In the genomic region with DNA sequence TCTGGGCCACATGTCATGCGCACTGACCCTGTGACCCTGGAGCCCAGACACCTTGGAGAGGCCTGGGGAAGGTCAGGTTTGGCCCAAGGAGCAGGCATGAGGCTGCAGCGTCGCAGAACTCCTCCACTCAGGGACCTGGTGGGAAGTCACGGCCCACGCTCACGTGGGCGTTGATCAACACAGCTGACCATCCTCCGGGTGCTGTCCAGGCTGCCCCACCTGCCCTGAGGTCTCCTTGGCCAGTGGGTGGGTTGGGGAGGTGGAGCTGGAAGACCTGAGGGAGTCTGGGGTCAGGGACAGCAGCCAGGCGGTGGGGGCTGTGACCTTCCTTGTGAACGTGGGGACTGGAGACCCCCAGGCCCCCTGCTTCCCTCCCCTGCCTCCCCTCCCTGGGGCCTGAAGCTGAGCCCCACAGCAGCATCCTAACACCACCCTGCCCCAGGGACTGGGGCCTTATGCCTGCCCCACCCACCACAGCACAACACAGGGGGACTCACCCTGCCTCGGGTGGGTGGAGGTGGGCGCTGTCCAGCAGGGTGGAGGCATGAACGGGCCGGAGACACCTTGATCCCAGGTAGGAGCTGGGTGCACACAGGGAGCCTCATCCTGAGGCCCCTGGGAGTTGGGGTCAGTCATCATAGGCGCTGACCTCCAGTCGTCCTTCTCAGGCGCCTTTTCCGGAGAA, we compare ENCODE assay signal across 34 cellular contexts. TPM values are rescaled to one million over a fixed set of nuclear protein-coding genes. Genes with fewer than 3 reads are reported as not detected.
"Had no signal": no experiment of that assay in that cellular context is flagged by ENCODE, and none has a peak within 500 bp of the region (broad histone marks: within the 10 kb centered on the region; RNA-seq: fewer than 3 reads in every experiment).

No MANE protein-coding gene starts in this region.

- H3K9me3 ChIP-seq: adrenal gland, body of pancreas, esophagus muscularis mucosa, gastrocnemius medialis, heart left ventricle had no signal

- H3K27me3 ChIP-seq: foreskin keratinocyte had no signal

- H3K36me3 Mint-ChIP-seq: activated naive CD8-positive, alpha-beta T cell; WTC11 had no signal

- H3K4me1 ChIP-seq: adrenal gland, esophagus muscularis mucosa, foreskin keratinocyte, gastrocnemius medialis, heart left ventricle had no signal

- DNase-seq: activated CD4-positive, alpha-beta T cell treated with anti-CD3 and anti-CD28 coated beads for 1 hour; activated CD4-positive, alpha-beta T cell treated with anti-CD3 and anti-CD28 coated beads for 4 hours; activated CD4-positive, alpha-beta T cell treated with anti-CD3 and anti-CD28 coated beads, Interleukin-2, amount 10 ng/mL, durations not matched to agents 7 days and 5 days; activated CD4-positive, alpha-beta T cell treated with anti-CD3 and anti-CD28 coated beads, Interleukin-2, amount 50 U/mL, for 4 hours; activated CD8-positive, alpha-beta memory T cell treated with anti-CD3 and anti-CD28 coated beads for 24 hours; activated CD8-positive, alpha-beta T cell treated with anti-CD3 and anti-CD28 coated beads for 36 hours; activated effector memory CD4-positive, alpha-beta T cell treated with Interleukin-2 at 50 U/mL for 16 hours; activated gamma-delta T cell treated with Interleukin-2 at 50 U/mL for 16 hours; activated naive CD4-positive, alpha-beta T cell treated with anti-CD3 and anti-CD28 coated beads, Interleukin-2, amount 50 U/mL, for 16 hours; activated naive CD4-positive, alpha-beta T cell treated with Interleukin-2 at 50 U/mL for 16 hours; activated naive CD8-positive, alpha-beta T cell treated with anti-CD3 and anti-CD28 coated beads, Interleukin-2, amount 50 U/mL, for 24 hours; activated T-cell treated with anti-CD3 and anti-CD28 coated beads, Interleukin-2, amount 50 U/mL, for 4 hours; amygdala; aorta; body of pancreas; cortex of kidney; dermis blood vessel endothelial cell; effector CD4-positive, alpha-beta T cell; effector memory CD8-positive, alpha-beta T cell; erythroblast; foreskin keratinocyte; gastrocnemius medialis; glutamatergic neuron; T-helper 9 cell had no signal

- H3K4me3 Mint-ChIP-seq: activated CD4-positive, alpha-beta T cell treated with anti-CD3 and anti-CD28 coated beads, Interleukin-2, amount 10 ng/mL, durations not matched to agents 7 days and 5 days; activated CD8-positive, alpha-beta T cell treated with anti-CD3 and anti-CD28 coated beads for 36 hours; activated naive CD8-positive, alpha-beta T cell; activated naive CD8-positive, alpha-beta T cell treated with anti-CD3 and anti-CD28 coated beads, Interleukin-2, amount 50 U/mL, for 24 hours; activated T-cell treated with anti-CD3 and anti-CD28 coated beads, Interleukin-2, amount 50 U/mL, for 4 hours; activated T-helper 17 cell treated with anti-CD3 and anti-CD28 coated beads, Interleukin-2, amount 50 U/mL, for 72 hours; effector memory CD8-positive, alpha-beta T cell; T-helper 1 cell treated with Interleukin-12 subunit alpha and Interleukin-12 subunit beta and Interleukin-4 antibody, amounts not matched to agents 30 μg/mL and 1 μg/mL, for 36 hours; WTC11 had no signal

- H3K27ac ChIP-seq: adrenal gland, body of pancreas, esophagus muscularis mucosa, foreskin keratinocyte, gastrocnemius medialis, VCaP had no signal

- H3K4me3 ChIP-seq: adrenal gland, body of pancreas, gastrocnemius medialis had no signal

- H3K27me3 Mint-ChIP-seq: activated naive CD8-positive, alpha-beta T cell treated with anti-CD3 and anti-CD28 coated beads, Interleukin-2, amount 50 U/mL, for 24 hours had no signal

- H3K4me1 Mint-ChIP-seq: activated CD4-positive, alpha-beta T cell treated with anti-CD3 and anti-CD28 coated beads, Interleukin-2, amount 10 ng/mL, durations not matched to agents 7 days and 5 days; activated naive CD8-positive, alpha-beta T cell treated with anti-CD3 and anti-CD28 coated beads, Interleukin-2, amount 50 U/mL, for 24 hours; activated T-helper 17 cell treated with anti-CD3 and anti-CD28 coated beads, Interleukin-2, amount 50 U/mL, for 72 hours; WTC11 had no signal

- H3K27ac Mint-ChIP-seq: activated CD4-positive, alpha-beta T cell treated with anti-CD3 and anti-CD28 coated beads, Interleukin-2, amount 10 ng/mL, durations not matched to agents 7 days and 5 days; activated CD8-positive, alpha-beta T cell treated with anti-CD3 and anti-CD28 coated beads for 36 hours; activated naive CD8-positive, alpha-beta T cell; activated naive CD8-positive, alpha-beta T cell treated with anti-CD3 and anti-CD28 coated beads, Interleukin-2, amount 50 U/mL, for 24 hours; activated T-helper 17 cell treated with anti-CD3 and anti-CD28 coated beads, Interleukin-2, amount 50 U/mL, for 72 hours; effector memory CD8-positive, alpha-beta T cell; T-helper 1 cell treated with Interleukin-12 subunit alpha and Interleukin-12 subunit beta and Interleukin-4 antibody, amounts not matched to agents 30 μg/mL and 1 μg/mL, for 36 hours; WTC11 had no signal

- H3K36me3 ChIP-seq: adrenal gland, esophagus muscularis mucosa, gastrocnemius medialis, heart left ventricle had no signal

- H3K9me3 Mint-ChIP-seq: activated CD4-positive, alpha-beta T cell treated with anti-CD3 and anti-CD28 coated beads, Interleukin-2, amount 10 ng/mL, durations not matched to agents 7 days and 5 days; activated CD8-positive, alpha-beta T cell treated with anti-CD3 and anti-CD28 coated beads for 36 hours; activated naive CD8-positive, alpha-beta T cell treated with anti-CD3 and anti-CD28 coated beads, Interleukin-2, amount 50 U/mL, for 24 hours; activated T-cell treated with anti-CD3 and anti-CD28 coated beads, Interleukin-2, amount 50 U/mL, for 4 hours; activated T-helper 17 cell treated with anti-CD3 and anti-CD28 coated beads, Interleukin-2, amount 50 U/mL, for 72 hours; effector memory CD8-positive, alpha-beta T cell; T-helper 1 cell treated with Interleukin-12 subunit alpha and Interleukin-12 subunit beta and Interleukin-4 antibody, amounts not matched to agents 30 μg/mL and 1 μg/mL, for 36 hours; WTC11 had no signal

- ATAC-seq: activated CD8-positive, alpha-beta T cell treated with anti-CD3 and anti-CD28 coated beads for 36 hours; activated naive CD8-positive, alpha-beta T cell treated with anti-CD3 and anti-CD28 coated beads, Interleukin-2, amount 50 U/mL, for 24 hours; activated T-cell treated with anti-CD3 and anti-CD28 coated beads, Interleukin-2, amount 50 U/mL, for 4 hours; activated T-helper 17 cell treated with anti-CD3 and anti-CD28 coated beads, Interleukin-2, amount 50 U/mL, for 72 hours; body of pancreas; effector memory CD8-positive, alpha-beta T cell; foreskin keratinocyte; gastrocnemius medialis; WTC11 had no signal

RNA-seq across cellular contexts. Expression of a gene that starts 44.0 kb away (rescaled TPM):
- total RNA-seq: activated CD4-positive, alpha-beta T cell treated with anti-CD3 and anti-CD28 coated beads, Interleukin-2, amount 10 ng/mL, durations not matched to agents 7 days and 5 days; activated CD8-positive, alpha-beta T cell treated with anti-CD3 and anti-CD28 coated beads for 36 hours; activated T-cell treated with anti-CD3 and anti-CD28 coated beads, Interleukin-2, amount 50 U/mL, for 4 hours; activated T-helper 17 cell treated with anti-CD3 and anti-CD28 coated beads, Interleukin-2, amount 50 U/mL, for 72 hours; aorta; chondrocyte; dermis blood vessel endothelial cell; foreskin keratinocyte; gastrocnemius medialis; T-helper 2 cell treated with Interferon-gamma antibody and Interleukin-4, amounts not matched to agents 100 ng/mL and 5 ng/mL, for 36 hours had no signal
- polyA plus RNA-seq: foreskin keratinocyte had no signal
